ENCODE assay signal across 28 cellular contexts in the genomic region with DNA sequence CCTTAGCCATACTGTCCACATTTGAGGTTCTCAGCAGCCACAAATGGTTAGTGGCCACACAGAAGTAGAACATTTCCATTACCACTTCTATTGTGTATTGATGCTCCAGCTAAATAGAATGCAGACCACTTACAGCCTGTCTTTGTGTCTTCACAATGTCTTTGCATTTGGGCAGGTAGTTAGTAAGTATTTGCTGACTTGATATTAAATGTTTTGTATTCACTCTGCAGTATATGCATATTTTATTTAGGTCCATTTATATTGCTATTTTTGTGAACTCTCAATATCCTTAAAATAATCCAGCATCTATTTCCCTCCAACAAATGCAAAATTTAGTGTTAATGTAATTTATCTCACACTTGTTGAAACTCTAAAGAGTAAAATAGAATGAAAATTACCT.
"Had no signal": no experiment of that assay in that cellular context is flagged by ENCODE, and none has a peak within 500 bp of the region (broad histone marks: within the 10 kb centered on the region; RNA-seq: fewer than 3 reads in every experiment).

No MANE protein-coding gene starts in this region.

- H3K9me3 ChIP-seq: stomach, suprapubic skin, testis, thoracic aorta, thyroid gland, tibial artery, tibial nerve, transverse colon, upper lobe of left lung, upper lobe of right lung, vagina had no signal

- H3K4me1 Mint-ChIP-seq: stimulated activated memory B cell treated with anti-CD40 and anti-IgM and Interleukin-4, amounts not matched to agents 10 μg/mL and 1 μg/mL and 100 μg/mL, for 72 hours; stimulated activated naive B cell treated with anti-CD40 and anti-IgM and Interleukin-4, amounts not matched to agents 10 μg/mL and 1 μg/mL and 100 μg/mL, for 72 hours; stimulated activated naive CD8-positive, alpha-beta T cell treated with anti-CD3 and anti-CD28 coated beads, Interleukin-15, amount 100 ng/mL, for 72 hours had no signal

- H3K27me3 Mint-ChIP-seq: stimulated activated memory B cell treated with anti-CD40 and anti-IgM and Interleukin-4, amounts not matched to agents 10 μg/mL and 1 μg/mL and 100 μg/mL, for 72 hours; stimulated activated naive B cell treated with anti-CD40 and anti-IgM and Interleukin-4, amounts not matched to agents 10 μg/mL and 1 μg/mL and 100 μg/mL, for 72 hours; stimulated activated naive CD8-positive, alpha-beta T cell treated with anti-CD3 and anti-CD28 coated beads, Interleukin-15, amount 100 ng/mL, for 72 hours; stimulated activated naive CD8-positive, alpha-beta T cell treated with anti-CD3 and anti-CD28 coated beads, Interleukin-15, Interleukin-2, amounts not matched to agents 100 ng/mL and 50 ng/mL, for 24 hours; type B pancreatic cell had no signal

- ATAC-seq: stimulated activated effector memory CD8-positive, alpha-beta T cell treated with anti-CD3 and anti-CD28 coated beads, Interleukin-12 subunit alpha, Interleukin-12 subunit beta, amount 100 ng/mL, for 72 hours; stimulated activated memory B cell treated with anti-CD40 and anti-IgM and Interleukin-4, amounts not matched to agents 10 μg/mL and 1 μg/mL and 100 μg/mL, for 72 hours; stimulated activated naive B cell treated with anti-CD40 and anti-IgM and Interleukin-4, amounts not matched to agents 10 μg/mL and 1 μg/mL and 100 μg/mL, for 72 hours; stimulated activated naive CD8-positive, alpha-beta T cell treated with anti-CD3 and anti-CD28 coated beads, Interleukin-15, amount 100 ng/mL, for 72 hours; stimulated activated naive CD8-positive, alpha-beta T cell treated with anti-CD3 and anti-CD28 coated beads, Interleukin-15, Interleukin-2, amounts not matched to agents 100 U/mL and 50 U/mL, for 24 hours; upper lobe of right lung had no signal

- H3K4me3 Mint-ChIP-seq: stimulated activated effector memory CD8-positive, alpha-beta T cell treated with anti-CD3 and anti-CD28 coated beads, Interleukin-12 subunit alpha, Interleukin-12 subunit beta, amount 100 ng/mL, for 72 hours; stimulated activated memory B cell treated with anti-CD40 and anti-IgM and Interleukin-4, amounts not matched to agents 10 μg/mL and 1 μg/mL and 100 μg/mL, for 72 hours; stimulated activated naive B cell treated with anti-CD40 and anti-IgM and Interleukin-4, amounts not matched to agents 10 μg/mL and 1 μg/mL and 100 μg/mL, for 72 hours; stimulated activated naive CD8-positive, alpha-beta T cell treated with anti-CD3 and anti-CD28 coated beads, Interleukin-15, amount 100 ng/mL, for 72 hours; stimulated activated naive CD8-positive, alpha-beta T cell treated with anti-CD3 and anti-CD28 coated beads, Interleukin-15, Interleukin-2, amounts not matched to agents 100 ng/mL and 50 ng/mL, for 24 hours; type B pancreatic cell had no signal

- FAIRE-seq: urothelium cell line had no signal

- H3K27me3 ChIP-seq: stomach, suprapubic skin, testis, thyroid gland, tibial artery, tibial nerve, transverse colon, upper lobe of left lung, upper lobe of right lung, vagina had no signal

- H3K4me3 ChIP-seq: stomach, suprapubic skin, testis, thoracic aorta, thyroid gland, tibial artery, tibial nerve, transverse colon, upper lobe of left lung, upper lobe of right lung, vagina had no signal

- H3K4me1 ChIP-seq: stomach, suprapubic skin, testis, thyroid gland, tibial artery, tibial nerve, transverse colon, upper lobe of left lung, upper lobe of right lung, vagina had no signal

- H3K9me3 Mint-ChIP-seq: stimulated activated effector memory CD8-positive, alpha-beta T cell treated with anti-CD3 and anti-CD28 coated beads, Interleukin-12 subunit alpha, Interleukin-12 subunit beta, amount 100 ng/mL, for 72 hours; stimulated activated memory B cell treated with anti-CD40 and anti-IgM and Interleukin-4, amounts not matched to agents 10 μg/mL and 1 μg/mL and 100 μg/mL, for 72 hours; stimulated activated naive B cell treated with anti-CD40 and anti-IgM and Interleukin-4, amounts not matched to agents 10 μg/mL and 1 μg/mL and 100 μg/mL, for 72 hours; stimulated activated naive CD8-positive, alpha-beta T cell treated with anti-CD3 and anti-CD28 coated beads, Interleukin-15, amount 100 ng/mL, for 72 hours; stimulated activated naive CD8-positive, alpha-beta T cell treated with anti-CD3 and anti-CD28 coated beads, Interleukin-15, Interleukin-2, amounts not matched to agents 100 ng/mL and 50 ng/mL, for 24 hours; type B pancreatic cell had no signal

- H3K27ac ChIP-seq: stomach, suprapubic skin, testis, thoracic aorta, thyroid gland, tibial artery, tibial nerve, transverse colon, upper lobe of left lung, upper lobe of right lung, vagina had no signal

- H3K27ac Mint-ChIP-seq: stimulated activated effector memory CD8-positive, alpha-beta T cell treated with anti-CD3 and anti-CD28 coated beads, Interleukin-12 subunit alpha, Interleukin-12 subunit beta, amount 100 ng/mL, for 72 hours; stimulated activated memory B cell treated with anti-CD40 and anti-IgM and Interleukin-4, amounts not matched to agents 10 μg/mL and 1 μg/mL and 100 μg/mL, for 72 hours; stimulated activated naive B cell treated with anti-CD40 and anti-IgM and Interleukin-4, amounts not matched to agents 10 μg/mL and 1 μg/mL and 100 μg/mL, for 72 hours; stimulated activated naive CD8-positive, alpha-beta T cell treated with anti-CD3 and anti-CD28 coated beads, Interleukin-15, amount 100 ng/mL, for 72 hours; stimulated activated naive CD8-positive, alpha-beta T cell treated with anti-CD3 and anti-CD28 coated beads, Interleukin-15, Interleukin-2, amounts not matched to agents 100 ng/mL and 50 ng/mL, for 24 hours; type B pancreatic cell had no signal

- DNase-seq: stimulated activated CD4-positive, alpha-beta T cell treated with anti-CD3 and anti-CD28 coated beads, Interleukin-2, amount 100 ng/mL, for 48 hours; stimulated activated CD4-positive, alpha-beta T cell treated with anti-CD3 and anti-CD28 coated beads, Interleukin-4, amount 100 ng/mL, for 1 hour; stimulated activated CD4-positive, alpha-beta T cell treated with anti-CD3 and anti-CD28 coated beads, Interleukin-4, amount 100 ng/mL, for 24 hours; stimulated activated CD4-positive, alpha-beta T cell treated with anti-CD3 and anti-CD28 coated beads, Interleukin-4, amount 100 ng/mL, for 4 hours; stimulated activated CD8-positive, alpha-beta memory T cell treated with anti-CD3 and anti-CD28 coated beads, Interleukin-4, amount 100 ng/mL, for 48 hours; stimulated activated naive B cell treated with anti-CD40 and anti-IgM and Interleukin-4, amounts not matched to agents 10 μg/mL and 1 μg/mL and 100 μg/mL, for 72 hours; stimulated activated naive CD4-positive, alpha-beta T cell; stimulated activated naive CD4-positive, alpha-beta T cell treated with Interleukin-2 at 50 U/mL for 16 hours; stimulated activated naive CD8-positive, alpha-beta T cell treated with anti-CD3 and anti-CD28 coated beads, Interleukin-15, amount 100 ng/mL, for 72 hours; stimulated activated naive CD8-positive, alpha-beta T cell treated with anti-CD3 and anti-CD28 coated beads, Interleukin-15, Interleukin-2, amounts not matched to agents 100 U/mL and 50 U/mL, for 24 hours; stomach; substantia nigra; testis; thyroid gland; tibial artery; transverse colon; trophoblast cell; upper lobe of left lung; upper lobe of right lung had no signal
